ENCODE assay signal across 34 cellular contexts in the genomic region with DNA sequence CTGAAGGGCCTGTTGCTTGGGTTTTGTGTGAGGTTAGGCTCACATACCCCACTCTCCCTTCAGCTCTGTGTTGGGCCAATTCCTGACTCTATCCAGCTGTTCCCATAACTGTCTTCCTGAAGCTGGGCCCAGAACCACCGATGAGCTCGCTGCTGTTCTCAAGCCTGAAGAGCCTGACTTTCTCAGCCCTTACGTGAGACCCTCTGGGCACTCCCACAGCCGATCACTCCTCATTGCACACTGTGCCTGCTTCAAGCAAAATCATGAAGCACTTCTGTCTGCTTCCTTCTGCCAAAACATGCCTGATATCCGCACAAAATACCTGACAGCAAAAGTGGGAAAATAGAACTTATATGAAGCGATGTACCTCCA.
A peak's percentile ranks its signal among the peaks of the same experiment; 100 is the strongest.
DNase-seq lines count a peak whose midpoint lies in the region; ATAC-seq and TF ChIP-seq lines count a peak whose summit lies in the region.
"Had no signal": no experiment of that assay in that cellular context is flagged by ENCODE, and none has a peak within 500 bp of the region (broad histone marks: within the 10 kb centered on the region; RNA-seq: fewer than 3 reads in every experiment).

No MANE protein-coding gene starts in this region.

- TF ChIP-seq EP300 in stomach (IDR thresholded peaks at IDR 0.05): no peak

- intact Hi-C loops in dendritic cell treated with granulocyte-macrophage colony-stimulating factor and Interleukin-4, amounts not matched to agents 40 ng/mL and 50 ng/mL, for 4 days (cut with micrococcal nuclease): no loop called here
- intact Hi-C loops in stomach (cut with DNase I; ENCODE audit: low total_unique reads): no loop called here
- intact Hi-C loops in gastrocnemius medialis (cut with DNase I; ENCODE audit: low total_unique reads): no loop called here

- in situ Hi-C loops in gastrocnemius medialis (cut with MboI; ENCODE audit: low sequenced_read_pairs in 4 of 4): no loop called here

- H3K4me3 ChIP-seq in mesenchymal stem cell (ENCODE audit: insufficient read depth in 1 of 2, low read depth in 1 of 2, low read length in 2 of 2): no peak overlapping the region
- no peak overlapping the region for H3K4me3 ChIP-seq in stomach
- no peak overlapping the region for H3K4me3 ChIP-seq in gastrocnemius medialis
- no peak overlapping the region for H3K4me3 ChIP-seq in osteoblast (ENCODE audit: insufficient read depth, low read length)
- H3K4me3 ChIP-seq: adrenal gland, BLaER1, body of pancreas, esophagus muscularis mucosa, right atrium auricular region, spleen, thoracic aorta had no signal

- TF ChIP-seq POLR2A in stomach (IDR thresholded peaks at IDR 0.05) (no peak), gastrocnemius medialis (IDR thresholded peaks at IDR 0.05) (no peak)

- H4K20me1 ChIP-seq in osteoblast (ENCODE audit: insufficient read depth, low read length): no peaks in the 10 kb centered on the region
- H4K20me1 ChIP-seq: BLaER1 had no signal

- 97% methylated on average over 6 of the region's 6 CpGs for WGBS in mesenchymal stem cell
- WGBS in stomach, 5 donors: 74 to 95% (median 90%) methylated on average over 6 of the region's 6 CpGs

- CTCF ChIA-PET in RWPE1 (lab: Yijun Ruan, JAX): interaction anchor here (1.2 kb wide), 1 partner anchor 23 kb away, joined by 3 read pairs; no protein-coding TSS in a partner anchor

- H3K27ac ChIP-seq in RWPE1: peak overlapping the region; percentile 94
- no peak overlapping the region for H3K27ac ChIP-seq in mesenchymal stem cell (ENCODE audit: low read length, poor library complexity, severe bottlenecking)
- H3K27ac ChIP-seq in stomach: no peak overlapping the region
- no peak overlapping the region for H3K27ac ChIP-seq in gastrocnemius medialis
- H3K27ac ChIP-seq in osteoblast (ENCODE audit: low read depth, low read length): no peak overlapping the region
- H3K27ac ChIP-seq: adrenal gland, BLaER1, body of pancreas, esophagus muscularis mucosa, right atrium auricular region, spleen, thoracic aorta had no signal

- no peak overlapping the region for H4K91ac ChIP-seq in mesenchymal stem cell (ENCODE audit: low read length)

- DNase-seq in RWPE1 (ENCODE audit: low spot score) (no peak), mesenchymal stem cell (no peak), stomach (peak; percentile 10), gastrocnemius medialis (no peak), osteoblast (ENCODE audit: insufficient read length, low spot score, missing footprints) (no peak)
- DNase-seq: activated CD4-positive, alpha-beta T cell treated with anti-CD3 and anti-CD28 coated beads for 36 hours; activated naive CD4-positive, alpha-beta T cell treated with Interleukin-2 at 50 U/mL for 16 hours; activated T-cell treated with anti-CD3 and anti-CD28 coated beads, Interleukin-2, amount 50 U/mL, for 72 hours; body of pancreas; COR-L47; dermis blood vessel endothelial cell; endodermal cell; hypothalamus; immature natural killer cell; left colon; NCI-H1417 treated with DMSO at 0.1 percent for 48 hours; NCI-H2081 treated with DMSO at 0.1 percent for 48 hours; NCI-H345; SHP77 treated with DMSO at 0.1 percent for 48 hours; spleen; stimulated activated CD4-positive, alpha-beta T cell treated with anti-CD3 and anti-CD28 coated beads, Interleukin-2, amount 100 ng/mL, for 24 hours; T-helper 9 cell had no signal

- ATAC-seq in gastrocnemius medialis (no peak), GM21515 (IDR thresholded peaks at IDR 0.05; ENCODE audit: unreplicated experiment) (no peak)
- ATAC-seq: body of pancreas, HCT116, left colon, Panc1 had no signal

- no peak overlapping the region for H2BK120ac ChIP-seq in mesenchymal stem cell (ENCODE audit: low read depth, low read length)

- H3K79me1 ChIP-seq in mesenchymal stem cell (replicated peaks; ENCODE audit: low read length, poor library complexity, severe bottlenecking): no peaks in the 10 kb centered on the region

- TF ChIP-seq CTCF in RWPE1 (conservative IDR thresholded peaks at IDR 0.05; ENCODE audit: low read depth) (no peak), stomach (IDR thresholded peaks at IDR 0.05) (no peak), gastrocnemius medialis (IDR thresholded peaks at IDR 0.05 in 4 of 5, conservative IDR thresholded peaks at IDR 0.05 in 1 of 5) (no peak), osteoblast (IDR thresholded peaks at IDR 0.05; ENCODE audit: extremely low read depth, low read depth, low read length) (no peak)

- H3K4me1 Mint-ChIP-seq in dendritic cell treated with granulocyte-macrophage colony-stimulating factor and Interleukin-4, amounts not matched to agents 40 ng/mL and 50 ng/mL, for 4 days (ENCODE audit: low read depth): peaks cover 39% of the 10 kb centered on the region
- H3K4me1 Mint-ChIP-seq: neural crest cell had no signal

- H3K9ac ChIP-seq in mesenchymal stem cell (ENCODE audit: low read length): no peak overlapping the region
- H3K9ac ChIP-seq: BLaER1 had no signal

- no peak overlapping the region for H3K4me2 ChIP-seq in mesenchymal stem cell (ENCODE audit: low read length, poor library complexity, severe bottlenecking)
- no peak overlapping the region for H3K4me2 ChIP-seq in osteoblast (ENCODE audit: insufficient read depth, low read length)
- H3K4me2 ChIP-seq: BLaER1 had no signal

- no peaks in the 10 kb centered on the region for H3K9me3 ChIP-seq in mesenchymal stem cell (ENCODE audit: control insufficient read depth, low read length)
- no peaks in the 10 kb centered on the region for H3K9me3 ChIP-seq in stomach
- no peaks in the 10 kb centered on the region for H3K9me3 ChIP-seq in gastrocnemius medialis
- H3K9me3 ChIP-seq in osteoblast (ENCODE audit: low read depth, low read length): no peaks in the 10 kb centered on the region
- H3K9me3 ChIP-seq: adrenal gland, BLaER1, body of pancreas, esophagus muscularis mucosa, right atrium auricular region, spleen, thoracic aorta had no signal

- peaks cover 4 to 16% of the 10 kb centered on the region in 2 experiments for H3K36me3 ChIP-seq in mesenchymal stem cell (ENCODE audit: control insufficient read depth in 1 of 2, insufficient read depth in 2 of 2, low read depth in 1 of 2, low read length in 2 of 2)
- H3K36me3 ChIP-seq in stomach: peaks cover 0 to 41% (median 29%) of the 10 kb centered on the region in 4 donors
- H3K36me3 ChIP-seq in gastrocnemius medialis: peaks cover 0 to 9% of the 10 kb centered on the region in 2 donors
- no peaks in the 10 kb centered on the region for H3K36me3 ChIP-seq in osteoblast (ENCODE audit: insufficient read depth, low read length)
- H3K36me3 ChIP-seq: BLaER1 had no signal

- H2AK5ac ChIP-seq in mesenchymal stem cell (ENCODE audit: low read length, severe bottlenecking): peak overlapping the region; percentile 37

- H3K79me2 ChIP-seq in osteoblast (ENCODE audit: insufficient read depth, low read length): no peaks in the 10 kb centered on the region

- no peak overlapping the region for H3K23ac ChIP-seq in mesenchymal stem cell (ENCODE audit: low read length in 2 of 2)

- H2BK15ac ChIP-seq in mesenchymal stem cell (ENCODE audit: low read depth, poor library complexity, severe bottlenecking): no peak overlapping the region

- no peak overlapping the region for H3K4ac ChIP-seq in mesenchymal stem cell (ENCODE audit: low read depth in 1 of 2, low read length in 2 of 2)

- H2BK12ac ChIP-seq in mesenchymal stem cell (ENCODE audit: low read length in 2 of 2): no peak overlapping the region

- H3K36me3 Mint-ChIP-seq in dendritic cell treated with granulocyte-macrophage colony-stimulating factor and Interleukin-4, amounts not matched to agents 40 ng/mL and 50 ng/mL, for 4 days (ENCODE audit: low read depth): peaks cover 46% of the 10 kb centered on the region

- peak overlapping the region in 1 of 2 experiments; percentile 53 for H3K14ac ChIP-seq in mesenchymal stem cell (ENCODE audit: low read length in 2 of 2)

- H3K9me3 Mint-ChIP-seq in dendritic cell treated with granulocyte-macrophage colony-stimulating factor and Interleukin-4, amounts not matched to agents 40 ng/mL and 50 ng/mL, for 4 days: no peaks in the 10 kb centered on the region
- H3K9me3 Mint-ChIP-seq: endodermal cell; stimulated activated naive CD8-positive, alpha-beta T cell treated with anti-CD3 and anti-CD28 coated beads, Interleukin-15, Interleukin-2, amounts not matched to agents 100 ng/mL and 50 ng/mL, for 24 hours had no signal

- H2AFZ ChIP-seq in mesenchymal stem cell (ENCODE audit: low read depth, low read length): no peak overlapping the region
- no peak overlapping the region for H2AFZ ChIP-seq in osteoblast (ENCODE audit: low read length)

- H3K27me3 Mint-ChIP-seq in dendritic cell treated with granulocyte-macrophage colony-stimulating factor and Interleukin-4, amounts not matched to agents 40 ng/mL and 50 ng/mL, for 4 days: peaks cover 18% of the 10 kb centered on the region
- H3K27me3 Mint-ChIP-seq: activated CD4-positive, alpha-beta T cell treated with anti-CD3 and anti-CD28 coated beads for 36 hours; central memory CD8-positive, alpha-beta T cell; stimulated activated naive CD8-positive, alpha-beta T cell treated with anti-CD3 and anti-CD28 coated beads, Interleukin-15, Interleukin-2, amounts not matched to agents 100 ng/mL and 50 ng/mL, for 24 hours had no signal

- H3K27me3 ChIP-seq in mesenchymal stem cell (ENCODE audit: control insufficient read depth in 1 of 2, insufficient read depth in 1 of 2, low read length in 2 of 2) (no peaks in the 10 kb centered on the region), stomach (no peaks in the 10 kb centered on the region), gastrocnemius medialis (no peaks in the 10 kb centered on the region), osteoblast (ENCODE audit: insufficient read depth, low read length) (no peaks in the 10 kb centered on the region)
- H3K27me3 ChIP-seq: adrenal gland, BLaER1, body of pancreas, esophagus muscularis mucosa, right atrium auricular region, spleen had no signal

- H3K4me3 Mint-ChIP-seq in dendritic cell treated with granulocyte-macrophage colony-stimulating factor and Interleukin-4, amounts not matched to agents 40 ng/mL and 50 ng/mL, for 4 days: no peak overlapping the region
- H3K4me3 Mint-ChIP-seq: activated CD4-positive, alpha-beta T cell treated with anti-CD3 and anti-CD28 coated beads for 36 hours; activated T-cell treated with anti-CD3 and anti-CD28 coated beads, Interleukin-2, amount 50 U/mL, for 72 hours; central memory CD8-positive, alpha-beta T cell; endodermal cell; immature natural killer cell; neural crest cell; stimulated activated naive CD8-positive, alpha-beta T cell treated with anti-CD3 and anti-CD28 coated beads, Interleukin-15, Interleukin-2, amounts not matched to agents 100 ng/mL and 50 ng/mL, for 24 hours had no signal

- H3K4me1 ChIP-seq in mesenchymal stem cell (ENCODE audit: control insufficient read depth, insufficient read depth, low read depth, low read length) (peaks cover 20% of the 10 kb centered on the region), stomach (no peaks in the 10 kb centered on the region), gastrocnemius medialis (no peaks in the 10 kb centered on the region), osteoblast (ENCODE audit: insufficient read depth, low read length) (no peaks in the 10 kb centered on the region)
- H3K4me1 ChIP-seq: adrenal gland, body of pancreas, esophagus muscularis mucosa, right atrium auricular region, spleen had no signal

- H2BK5ac ChIP-seq in mesenchymal stem cell (ENCODE audit: low read depth, low read length, poor library complexity, severe bottlenecking): no peak overlapping the region

- no peak overlapping the region for H3K18ac ChIP-seq in mesenchymal stem cell (ENCODE audit: low read depth in 1 of 2, low read length in 2 of 2)

- H4K8ac ChIP-seq in mesenchymal stem cell (ENCODE audit: low read length): no peak overlapping the region

- POLR2A ChIA-PET in RWPE1 (lab: Yijun Ruan, JAX; ENCODE audit: low non-redundant PET): no interaction called here

- H3K27ac Mint-ChIP-seq in dendritic cell treated with granulocyte-macrophage colony-stimulating factor and Interleukin-4, amounts not matched to agents 40 ng/mL and 50 ng/mL, for 4 days: peak overlapping the region; percentile 44
- H3K27ac Mint-ChIP-seq: activated T-cell treated with anti-CD3 and anti-CD28 coated beads, Interleukin-2, amount 50 U/mL, for 72 hours; endodermal cell; immature natural killer cell; stimulated activated naive CD8-positive, alpha-beta T cell treated with anti-CD3 and anti-CD28 coated beads, Interleukin-15, Interleukin-2, amounts not matched to agents 100 ng/mL and 50 ng/mL, for 24 hours had no signal
